1 cellular context compared by ENCODE assay signal in genomic region chr4:138237132-138237531, GRCh38.
TF ChIP-seq lines count a peak whose summit lies in the region.

No MANE protein-coding gene starts in this region.

TF ChIP-seq in A549, 52 proteins besides CTCF, POLR2A, EP300 and RAD21:
- TF ChIP-seq HOXB5 (CRISPR knock-in tag; IDR thresholded peaks at IDR 0.05) = peak; percentile 27; the same call in 1 of the 2 replicates
TF ChIP-seq in A549: peak in this region for 1; not testable (repeated sequence) for 51.
